1 cellular context compared by ENCODE assay signal in the genomic region with DNA sequence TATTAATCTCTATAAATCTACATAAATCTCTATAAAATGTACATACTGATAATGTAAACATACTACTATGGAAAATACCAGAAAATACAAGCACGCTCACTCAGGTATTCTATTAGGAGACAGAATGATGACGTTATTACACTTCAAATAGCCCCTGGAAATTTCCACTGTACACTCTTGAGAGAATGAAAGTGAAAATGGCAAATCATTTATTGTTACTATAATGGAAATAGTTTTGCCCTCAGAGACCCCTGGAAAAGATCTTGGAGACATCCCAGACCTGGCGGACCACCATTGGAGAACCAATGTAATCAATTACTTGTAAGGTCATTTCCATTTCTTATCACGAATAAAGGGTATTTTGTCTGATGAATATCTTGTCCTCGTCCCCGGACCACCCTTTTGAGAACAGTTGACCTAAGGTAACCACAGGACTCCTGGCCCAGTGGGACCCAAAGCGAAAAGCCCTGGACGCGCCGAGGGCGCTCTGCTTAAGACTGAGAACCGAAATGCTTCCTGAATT.
TF ChIP-seq lines count a peak whose summit lies in the region.

No MANE protein-coding gene starts in this region.

TF ChIP-seq in K562, 482 proteins besides CTCF, POLR2A, EP300 and RAD21 (continued from another document):
- TF ChIP-seq, protein P1, sequence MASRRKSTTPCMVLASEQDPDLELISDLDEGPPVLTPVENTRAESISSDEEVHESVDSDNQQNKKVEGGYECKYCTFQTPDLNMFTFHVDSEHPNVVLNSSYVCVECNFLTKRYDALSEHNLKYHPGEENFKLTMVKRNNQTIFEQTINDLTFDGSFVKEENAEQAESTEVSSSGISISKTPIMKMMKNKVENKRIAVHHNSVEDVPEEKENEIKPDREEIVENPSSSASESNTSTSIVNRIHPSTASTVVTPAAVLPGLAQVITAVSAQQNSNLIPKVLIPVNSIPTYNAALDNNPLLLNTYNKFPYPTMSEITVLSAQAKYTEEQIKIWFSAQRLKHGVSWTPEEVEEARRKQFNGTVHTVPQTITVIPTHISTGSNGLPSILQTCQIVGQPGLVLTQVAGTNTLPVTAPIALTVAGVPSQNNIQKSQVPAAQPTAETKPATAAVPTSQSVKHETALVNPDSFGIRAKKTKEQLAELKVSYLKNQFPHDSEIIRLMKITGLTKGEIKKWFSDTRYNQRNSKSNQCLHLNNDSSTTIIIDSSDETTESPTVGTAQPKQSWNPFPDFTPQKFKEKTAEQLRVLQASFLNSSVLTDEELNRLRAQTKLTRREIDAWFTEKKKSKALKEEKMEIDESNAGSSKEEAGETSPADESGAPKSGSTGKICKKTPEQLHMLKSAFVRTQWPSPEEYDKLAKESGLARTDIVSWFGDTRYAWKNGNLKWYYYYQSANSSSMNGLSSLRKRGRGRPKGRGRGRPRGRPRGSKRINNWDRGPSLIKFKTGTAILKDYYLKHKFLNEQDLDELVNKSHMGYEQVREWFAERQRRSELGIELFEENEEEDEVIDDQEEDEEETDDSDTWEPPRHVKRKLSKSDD (conservative IDR thresholded peaks at IDR 0.05; ENCODE audit: low read length): no peak
- TF ChIP-seq XRCC5 (IDR thresholded peaks at IDR 0.05; ENCODE audit: low read depth, low read length) (no peak), ZNF561 (CRISPR knock-in tag; conservative IDR thresholded peaks at IDR 0.05) (no peak)
